ENCODE assay signal across 20 cellular contexts in genomic region chr4:8507624-8508023, GRCh38.
A peak's percentile ranks its signal among the peaks of the same experiment; 100 is the strongest.
DNase-seq lines count a peak whose midpoint lies in the region; ATAC-seq and TF ChIP-seq lines count a peak whose summit lies in the region.
"Had no signal": no experiment of that assay in that cellular context is flagged by ENCODE, and none has a peak within 500 bp of the region (broad histone marks: within the 10 kb centered on the region; RNA-seq: fewer than 3 reads in every experiment).

No MANE protein-coding gene starts in this region.

- H3K36me3 ChIP-seq in SJSA1 (no peaks in the 10 kb centered on the region), endodermal cell (ENCODE audit: control insufficient read depth, insufficient read depth, low read length) (no peaks in the 10 kb centered on the region), neural progenitor cell (no peaks in the 10 kb centered on the region), thyroid gland (no peaks in the 10 kb centered on the region), gastroesophageal sphincter (no peaks in the 10 kb centered on the region)
- H3K36me3 ChIP-seq: heart right ventricle, tibial artery had no signal

- H3K9me3 ChIP-seq in SJSA1 (replicated peaks) (no peaks in the 10 kb centered on the region), endodermal cell (ENCODE audit: control insufficient read depth, low read length) (peaks cover 2% of the 10 kb centered on the region), neural progenitor cell (ENCODE audit: low read depth) (no peaks in the 10 kb centered on the region), thyroid gland (no peaks in the 10 kb centered on the region), gastroesophageal sphincter (no peaks in the 10 kb centered on the region)
- H3K9me3 ChIP-seq: heart right ventricle, tibial artery had no signal

- H3K27me3 Mint-ChIP-seq in endodermal cell (ENCODE audit: insufficient read depth) (no peaks in the 10 kb centered on the region), neural progenitor cell (ENCODE audit: insufficient read depth, low read depth) (peaks cover 7% of the 10 kb centered on the region)
- H3K27me3 Mint-ChIP-seq: activated CD8-positive, alpha-beta memory T cell treated with anti-CD3 and anti-CD28 coated beads, Interleukin-2, amount 10 ng/mL, durations not matched to agents 7 days and 5 days had no signal

- peaks cover 22% of the 10 kb centered on the region for H3K4me1 Mint-ChIP-seq in endodermal cell
- H3K4me1 Mint-ChIP-seq in neural progenitor cell, result peaks cover 24% of the 10 kb centered on the region
- H3K4me1 Mint-ChIP-seq: activated CD8-positive, alpha-beta memory T cell treated with anti-CD3 and anti-CD28 coated beads, Interleukin-2, amount 10 ng/mL, durations not matched to agents 7 days and 5 days; central memory CD8-positive, alpha-beta T cell; natural killer cell had no signal

- H3K27ac Mint-ChIP-seq in endodermal cell (peak overlapping the region; percentile 48), neural progenitor cell (peak overlapping the region; percentile 72)
- H3K27ac Mint-ChIP-seq: activated CD8-positive, alpha-beta memory T cell treated with anti-CD3 and anti-CD28 coated beads, Interleukin-2, amount 10 ng/mL, durations not matched to agents 7 days and 5 days; natural killer cell had no signal

- no peak for TF ChIP-seq EP300 in gastroesophageal sphincter (IDR thresholded peaks at IDR 0.05)

- H2AFZ ChIP-seq in neural progenitor cell (replicated peaks), result no peak overlapping the region

- 95 to 97% methylated on average over 4 to 9 of the region's 9 CpGs for WGBS in endodermal cell (ENCODE audit: insufficient coverage in 1 of 2, insufficient read length in 1 of 2), 2 experiments
- 84 to 87% methylated on average over 9 of the region's 9 CpGs for WGBS in thyroid gland, 2 donors
- WGBS in gastroesophageal sphincter (ENCODE audit: low coverage in 1 of 2), 2 donors, result 77% methylated on average over 4 of the region's 9 CpGs; no CpG with 5 or more reads in 1 of the 2 donors

- H3K27ac ChIP-seq in SJSA1, result 0 out of 2 replicates have a peak overlapping the region, but pooled peaks have one; percentile 29
- no peak overlapping the region for H3K27ac ChIP-seq in endodermal cell (ENCODE audit: low read depth, low read length)
- no peak overlapping the region for H3K27ac ChIP-seq in neural progenitor cell
- H3K27ac ChIP-seq in thyroid gland, result peak overlapping the region; percentile 92 to 97 (median 96)
- peak overlapping the region in 2 of 4 donors; percentile 73 to 78 for H3K27ac ChIP-seq in gastroesophageal sphincter

- no peak for DNase-seq in SJSA1 (ENCODE audit: low read depth in 1 of 2, low spot score in 2 of 2)
- DNase-seq in endodermal cell, result no peak
- DNase-seq in neural progenitor cell (ENCODE audit: low spot score), result no peak
- no peak for DNase-seq in thyroid gland
- DNase-seq in COR-L47 (lab: John Stamatoyannopoulos, UW), result no peak
- DNase-seq in NCI-H748 treated with DMSO at 0.1 percent for 48 hours (lab: John Stamatoyannopoulos, UW), result no peak
- DNase-seq: activated CD4-positive, alpha-beta T cell treated with anti-CD3 and anti-CD28 coated beads for 4 hours; activated CD8-positive, alpha-beta memory T cell treated with anti-CD3 and anti-CD28 coated beads, Interleukin-2, amount 10 ng/mL, durations not matched to agents 7 days and 5 days; effector CD8-positive, alpha-beta T cell; heart right ventricle; Karpas-422; natural killer cell; NCI-H187 treated with DMSO at 0.1 percent for 48 hours; NCI-H510A; stimulated activated CD4-positive, alpha-beta T cell treated with anti-CD3 and anti-CD28 coated beads, Interleukin-15, amount 100 ng/mL, for 24 hours; tibial artery had no signal

- H3K9ac ChIP-seq in endodermal cell (ENCODE audit: extremely low read depth, low read length, poor library complexity, severe bottlenecking) (no peak overlapping the region), neural progenitor cell (no peak overlapping the region)

- H3K36me3 Mint-ChIP-seq in endodermal cell (ENCODE audit: low read depth) (no peaks in the 10 kb centered on the region), neural progenitor cell (no peaks in the 10 kb centered on the region)
- H3K36me3 Mint-ChIP-seq: activated CD8-positive, alpha-beta memory T cell treated with anti-CD3 and anti-CD28 coated beads, Interleukin-2, amount 10 ng/mL, durations not matched to agents 7 days and 5 days; natural killer cell had no signal

- H3K9me3 Mint-ChIP-seq in endodermal cell (peaks cover 3% of the 10 kb centered on the region), neural progenitor cell (peaks cover 2% of the 10 kb centered on the region)
- H3K9me3 Mint-ChIP-seq: central memory CD8-positive, alpha-beta T cell; natural killer cell had no signal

- H3K27me3 ChIP-seq in SJSA1 (replicated peaks) (no peaks in the 10 kb centered on the region), endodermal cell (ENCODE audit: control insufficient read depth, insufficient read depth, low read length, poor library complexity, severe bottlenecking) (no peaks in the 10 kb centered on the region), neural progenitor cell (no peaks in the 10 kb centered on the region), thyroid gland (no peaks in the 10 kb centered on the region), gastroesophageal sphincter (no peaks in the 10 kb centered on the region)
- H3K27me3 ChIP-seq: heart right ventricle, tibial artery had no signal

- intact Hi-C loops in thyroid gland (cut with DNase I), result loop anchor here (5.0 kb wide), 1 partner anchor 35 kb away; no protein-coding TSS in a partner anchor

- H3K4me2 ChIP-seq in neural progenitor cell, result no peak overlapping the region

- H4K20me1 ChIP-seq in neural progenitor cell (ENCODE audit: low read depth), result no peaks in the 10 kb centered on the region

- no peaks in the 10 kb centered on the region for H3K79me2 ChIP-seq in neural progenitor cell (ENCODE audit: low read depth)

- no peak overlapping the region for H3K4me3 ChIP-seq in SJSA1
- H3K4me3 ChIP-seq in endodermal cell (ENCODE audit: low read length), result no peak overlapping the region
- H3K4me3 ChIP-seq in neural progenitor cell, result no peak overlapping the region
- H3K4me3 ChIP-seq in thyroid gland (replicated peaks in 1 of 3), result no peak overlapping the region
- H3K4me3 ChIP-seq in gastroesophageal sphincter, result no peak overlapping the region
- H3K4me3 ChIP-seq: heart right ventricle, lung, tibial artery had no signal

- H3K4me3 Mint-ChIP-seq in endodermal cell (no peak overlapping the region), neural progenitor cell (no peak overlapping the region)
- H3K4me3 Mint-ChIP-seq: activated CD8-positive, alpha-beta memory T cell treated with anti-CD3 and anti-CD28 coated beads, Interleukin-2, amount 10 ng/mL, durations not matched to agents 7 days and 5 days; central memory CD8-positive, alpha-beta T cell; natural killer cell had no signal

- peaks cover 6% of the 10 kb centered on the region for H3F3A ChIP-seq in neural progenitor cell (ENCODE audit: low read depth)

- H3K4me1 ChIP-seq in SJSA1 (replicated peaks), result peaks cover 6% of the 10 kb centered on the region
- peaks cover 5% of the 10 kb centered on the region for H3K4me1 ChIP-seq in endodermal cell (ENCODE audit: control insufficient read depth, insufficient read depth, low read length)
- H3K4me1 ChIP-seq in neural progenitor cell, result peaks cover 21% of the 10 kb centered on the region
- H3K4me1 ChIP-seq in thyroid gland, result peaks cover 46 to 56% of the 10 kb centered on the region in 2 donors
- peaks cover 0 to 49% (median 24%) of the 10 kb centered on the region in 3 donors for H3K4me1 ChIP-seq in gastroesophageal sphincter

- TF ChIP-seq POLR2A in thyroid gland (IDR thresholded peaks at IDR 0.05) (no peak), gastroesophageal sphincter (IDR thresholded peaks at IDR 0.05) (no peak)

- no peak for TF ChIP-seq CTCF in endodermal cell (conservative IDR thresholded peaks at IDR 0.05)
- TF ChIP-seq CTCF in neural progenitor cell (IDR thresholded peaks at IDR 0.05), result no peak
- no peak for TF ChIP-seq CTCF in thyroid gland (IDR thresholded peaks at IDR 0.05)
- TF ChIP-seq CTCF in gastroesophageal sphincter (IDR thresholded peaks at IDR 0.05), result no peak

- no peak for ATAC-seq in GM18519 (IDR thresholded peaks at IDR 0.05; ENCODE audit: low FRiP score, unreplicated experiment)
- no peak for ATAC-seq in gastroesophageal sphincter
- ATAC-seq: activated CD8-positive, alpha-beta memory T cell treated with anti-CD3 and anti-CD28 coated beads, Interleukin-2, amount 10 ng/mL, durations not matched to agents 7 days and 5 days had no signal

Comparison
In these comparisons a context has a peak if more than half of its experiments do, and no peak if none do; other contexts are left out.
1. H3K27ac ChIP-seq: peak in SJSA1 (single experiment) and thyroid gland (3 of 3); none in endodermal cell (single experiment) and neural progenitor cell (single experiment).